Comparison of ENCODE assay signal across 1 cellular context in the genomic region with DNA sequence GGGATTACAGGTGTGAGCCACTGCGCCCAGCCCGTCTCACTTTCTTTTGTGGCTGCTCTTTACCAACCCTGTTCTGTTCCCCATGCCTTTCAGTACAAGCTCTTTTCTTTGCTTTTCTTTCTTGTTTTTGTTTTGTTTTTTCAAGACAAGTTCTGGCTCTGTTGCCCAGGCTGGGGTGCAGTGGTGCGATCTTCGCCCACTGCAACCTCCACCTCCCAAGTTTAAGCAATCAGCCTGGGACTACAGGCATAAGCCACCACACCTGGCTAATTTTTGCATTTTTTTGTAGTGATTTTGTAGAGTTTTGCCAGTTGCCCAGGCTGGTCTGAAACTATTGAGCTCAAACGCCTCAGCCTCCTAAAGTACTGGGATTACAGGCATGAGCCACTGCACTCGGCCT.
TF ChIP-seq lines count a peak whose summit lies in the region.

No MANE protein-coding gene starts in this region.

TF ChIP-seq in GM23338, 12 proteins besides CTCF, POLR2A, EP300 and RAD21 (continued from another document):
- TF ChIP-seq ZNF114 (CRISPR knock-in tag; IDR thresholded peaks at IDR 0.05) (no peak), POLR2AphosphoS5 (IDR thresholded peaks at IDR 0.05; ENCODE audit: low read depth) (no peak), CREB1 (CRISPR knock-in tag; IDR thresholded peaks at IDR 0.05; ENCODE audit: low read depth) (no peak), ZNF331 (CRISPR knock-in tag; IDR thresholded peaks at IDR 0.05; ENCODE audit: low read depth) (no peak), EZH2phosphoT487 (IDR thresholded peaks at IDR 0.05; ENCODE audit: unreplicated experiment) (no peak), NANOG (IDR thresholded peaks at IDR 0.05; ENCODE audit: borderline replicate concordance) (no peak)
- TF ChIP-seq, protein P1, sequence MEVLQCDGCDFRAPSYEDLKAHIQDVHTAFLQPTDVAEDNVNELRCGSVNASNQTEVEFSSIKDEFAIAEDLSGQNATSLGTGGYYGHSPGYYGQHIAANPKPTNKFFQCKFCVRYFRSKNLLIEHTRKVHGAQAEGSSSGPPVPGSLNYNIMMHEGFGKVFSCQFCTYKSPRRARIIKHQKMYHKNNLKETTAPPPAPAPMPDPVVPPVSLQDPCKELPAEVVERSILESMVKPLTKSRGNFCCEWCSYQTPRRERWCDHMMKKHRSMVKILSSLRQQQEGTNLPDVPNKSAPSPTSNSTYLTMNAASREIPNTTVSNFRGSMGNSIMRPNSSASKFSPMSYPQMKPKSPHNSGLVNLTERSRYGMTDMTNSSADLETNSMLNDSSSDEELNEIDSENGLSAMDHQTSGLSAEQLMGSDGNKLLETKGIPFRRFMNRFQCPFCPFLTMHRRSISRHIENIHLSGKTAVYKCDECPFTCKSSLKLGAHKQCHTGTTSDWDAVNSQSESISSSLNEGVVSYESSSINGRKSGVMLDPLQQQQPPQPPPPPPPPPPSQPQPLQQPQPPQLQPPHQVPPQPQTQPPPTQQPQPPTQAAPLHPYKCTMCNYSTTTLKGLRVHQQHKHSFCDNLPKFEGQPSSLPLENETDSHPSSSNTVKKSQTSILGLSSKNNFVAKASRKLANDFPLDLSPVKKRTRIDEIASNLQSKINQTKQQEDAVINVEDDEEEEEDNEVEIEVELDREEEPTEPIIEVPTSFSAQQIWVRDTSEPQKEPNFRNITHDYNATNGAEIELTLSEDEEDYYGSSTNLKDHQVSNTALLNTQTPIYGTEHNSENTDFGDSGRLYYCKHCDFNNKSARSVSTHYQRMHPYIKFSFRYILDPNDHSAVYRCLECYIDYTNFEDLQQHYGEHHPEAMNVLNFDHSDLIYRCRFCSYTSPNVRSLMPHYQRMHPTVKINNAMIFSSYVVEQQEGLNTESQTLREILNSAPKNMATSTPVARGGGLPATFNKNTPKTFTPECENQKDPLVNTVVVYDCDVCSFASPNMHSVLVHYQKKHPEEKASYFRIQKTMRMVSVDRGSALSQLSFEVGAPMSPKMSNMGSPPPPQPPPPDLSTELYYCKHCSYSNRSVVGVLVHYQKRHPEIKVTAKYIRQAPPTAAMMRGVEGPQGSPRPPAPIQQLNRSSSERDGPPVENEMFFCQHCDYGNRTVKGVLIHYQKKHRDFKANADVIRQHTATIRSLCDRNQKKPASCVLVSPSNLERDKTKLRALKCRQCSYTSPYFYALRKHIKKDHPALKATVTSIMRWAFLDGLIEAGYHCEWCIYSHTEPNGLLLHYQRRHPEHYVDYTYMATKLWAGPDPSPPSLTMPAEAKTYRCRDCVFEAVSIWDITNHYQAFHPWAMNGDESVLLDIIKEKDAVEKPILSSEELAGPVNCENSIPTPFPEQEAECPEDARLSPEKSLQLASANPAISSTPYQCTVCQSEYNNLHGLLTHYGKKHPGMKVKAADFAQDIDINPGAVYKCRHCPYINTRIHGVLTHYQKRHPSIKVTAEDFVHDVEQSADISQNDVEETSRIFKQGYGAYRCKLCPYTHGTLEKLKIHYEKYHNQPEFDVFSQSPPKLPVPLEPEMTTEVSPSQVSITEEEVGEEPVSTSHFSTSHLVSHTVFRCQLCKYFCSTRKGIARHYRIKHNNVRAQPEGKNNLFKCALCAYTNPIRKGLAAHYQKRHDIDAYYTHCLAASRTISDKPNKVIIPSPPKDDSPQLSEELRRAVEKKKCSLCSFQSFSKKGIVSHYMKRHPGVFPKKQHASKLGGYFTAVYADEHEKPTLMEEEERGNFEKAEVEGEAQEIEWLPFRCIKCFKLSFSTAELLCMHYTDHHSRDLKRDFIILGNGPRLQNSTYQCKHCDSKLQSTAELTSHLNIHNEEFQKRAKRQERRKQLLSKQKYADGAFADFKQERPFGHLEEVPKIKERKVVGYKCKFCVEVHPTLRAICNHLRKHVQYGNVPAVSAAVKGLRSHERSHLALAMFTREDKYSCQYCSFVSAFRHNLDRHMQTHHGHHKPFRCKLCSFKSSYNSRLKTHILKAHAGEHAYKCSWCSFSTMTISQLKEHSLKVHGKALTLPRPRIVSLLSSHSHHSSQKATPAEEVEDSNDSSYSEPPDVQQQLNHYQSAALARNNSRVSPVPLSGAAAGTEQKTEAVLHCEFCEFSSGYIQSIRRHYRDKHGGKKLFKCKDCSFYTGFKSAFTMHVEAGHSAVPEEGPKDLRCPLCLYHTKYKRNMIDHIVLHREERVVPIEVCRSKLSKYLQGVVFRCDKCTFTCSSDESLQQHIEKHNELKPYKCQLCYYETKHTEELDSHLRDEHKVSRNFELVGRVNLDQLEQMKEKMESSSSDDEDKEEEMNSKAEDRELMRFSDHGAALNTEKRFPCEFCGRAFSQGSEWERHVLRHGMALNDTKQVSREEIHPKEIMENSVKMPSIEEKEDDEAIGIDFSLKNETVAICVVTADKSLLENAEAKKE (CRISPR knock-in tag; IDR thresholded peaks at IDR 0.05) = no peak
- TF ChIP-seq, protein P2, sequence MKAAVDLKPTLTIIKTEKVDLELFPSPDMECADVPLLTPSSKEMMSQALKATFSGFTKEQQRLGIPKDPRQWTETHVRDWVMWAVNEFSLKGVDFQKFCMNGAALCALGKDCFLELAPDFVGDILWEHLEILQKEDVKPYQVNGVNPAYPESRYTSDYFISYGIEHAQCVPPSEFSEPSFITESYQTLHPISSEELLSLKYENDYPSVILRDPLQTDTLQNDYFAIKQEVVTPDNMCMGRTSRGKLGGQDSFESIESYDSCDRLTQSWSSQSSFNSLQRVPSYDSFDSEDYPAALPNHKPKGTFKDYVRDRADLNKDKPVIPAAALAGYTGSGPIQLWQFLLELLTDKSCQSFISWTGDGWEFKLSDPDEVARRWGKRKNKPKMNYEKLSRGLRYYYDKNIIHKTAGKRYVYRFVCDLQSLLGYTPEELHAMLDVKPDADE (IDR thresholded peaks at IDR 0.05) = no peak
